In the genomic region with DNA sequence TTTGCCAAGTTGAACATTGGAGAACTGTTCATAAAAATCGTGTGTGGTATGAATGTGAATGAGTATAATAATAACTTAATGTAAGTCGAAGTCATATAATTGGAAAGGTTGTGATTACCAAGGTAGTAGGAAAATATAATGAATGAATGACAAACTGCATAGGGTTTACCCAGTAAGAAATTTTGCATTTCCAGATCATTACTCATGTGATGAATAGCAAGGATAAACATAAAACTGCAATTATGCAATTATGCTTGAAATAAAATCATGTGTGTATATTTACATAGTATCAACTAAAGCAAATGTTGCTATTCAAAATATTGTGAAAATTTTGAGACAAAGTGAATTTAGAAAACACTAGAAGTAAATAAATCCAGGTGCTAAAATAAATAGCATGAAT, we compare ENCODE assay signal across 24 cellular contexts.
A peak's percentile ranks its signal among the peaks of the same experiment; 100 is the strongest.
DNase-seq lines count a peak whose midpoint lies in the region; ATAC-seq and TF ChIP-seq lines count a peak whose summit lies in the region.
"Had no signal": no experiment of that assay in that cellular context is flagged by ENCODE, and none has a peak within 500 bp of the region (broad histone marks: within the 10 kb centered on the region; RNA-seq: fewer than 3 reads in every experiment).

No MANE protein-coding gene starts in this region.

- H4K20me1 ChIP-seq in PC-3 (ENCODE audit: low read length), result no peaks in the 10 kb centered on the region

- H3K36me3 ChIP-seq in PC-3 (ENCODE audit: low read depth, low read length), result no peaks in the 10 kb centered on the region
- H3K36me3 ChIP-seq: BE2C had no signal

- H3K27ac ChIP-seq in PC-3 (ENCODE audit: low read length), result no peak overlapping the region
- H3K27ac ChIP-seq: PC-9, RWPE1 had no signal

- peak; percentile 60 for ATAC-seq in PC-3
- ATAC-seq in HG02840 (IDR thresholded peaks at IDR 0.05; ENCODE audit: low FRiP score, unreplicated experiment), result no peak
- no peak for ATAC-seq in HG02870 (IDR thresholded peaks at IDR 0.05; ENCODE audit: unreplicated experiment)
- no peak for ATAC-seq in GM21717 (IDR thresholded peaks at IDR 0.05; ENCODE audit: unreplicated experiment)

- H3K9ac ChIP-seq in PC-3 (ENCODE audit: low read length), result no peak overlapping the region

- POLR2A ChIA-PET in PC-3 (lab: Charles Lee; ENCODE audit: unreplicated experiment), result no interaction called here

- H3K4me1 ChIP-seq in PC-3 (ENCODE audit: insufficient read depth, low read length), result no peaks in the 10 kb centered on the region
- H3K4me1 ChIP-seq: BE2C, Caco-2 had no signal

- H3K27me3 ChIP-seq in PC-3 (ENCODE audit: low read length), result no peaks in the 10 kb centered on the region
- H3K27me3 ChIP-seq: BE2C had no signal

- no peaks in the 10 kb centered on the region for H3F3A ChIP-seq in PC-3 (ENCODE audit: low read length, unreplicated experiment)

- CTCF ChIA-PET in PC-3 (lab: Charles Lee), result no interaction called here

- H3K4me2 ChIP-seq in PC-3 (ENCODE audit: low read length), result no peak overlapping the region
- H3K4me2 ChIP-seq: PC-9 had no signal

- no peak overlapping the region for H3K4me3 ChIP-seq in PC-3 (ENCODE audit: low read length)
- H3K4me3 ChIP-seq: PC-9 had no signal

- DNase-seq in ELR (ENCODE audit: low read depth) (peak; percentile 40), NCI-H1417 (lab: John Stamatoyannopoulos, UW) (peak in 2 of 3 experiments; percentile 16 to 87), NCI-H2081 treated with DMSO at 0.1 percent for 48 hours (lab: John Stamatoyannopoulos, UW) (peak; percentile 92), PC-3 (peak; percentile 34), DMS114 treated with DMSO at 0.1 percent for 48 hours (lab: John Stamatoyannopoulos, UW; ENCODE audit: unreplicated experiment) (no peak)
- DNase-seq: BE2C; Caco-2; CD4-positive, CD25-positive, alpha-beta regulatory T cell; DMS153; EL; IMR-90; Karpas-422; MM.1S; NCI-H1092 treated with DMSO at 0.1 percent for 48 hours; NCI-H2107; NCI-H345; NCI-H526 treated with DMSO at 0.1 percent for 48 hours; PC-9; SIG-M5; T1000 had no signal

- BruUV-seq in PC-3 (replicated peaks; lab: Mats Ljungman, UMichigan), result no TSS peak

- intact Hi-C loops in PC-3 (cut with micrococcal nuclease), result no loop called here

- H3K79me2 ChIP-seq in PC-3 (ENCODE audit: low read length), result no peaks in the 10 kb centered on the region

- TF ChIP-seq CTCF in PC-3 (conservative IDR thresholded peaks at IDR 0.05; ENCODE audit: low read depth, low read length), result no peak

- no peak overlapping the region for H2AFZ ChIP-seq in PC-3 (ENCODE audit: low read length)
- H2AFZ ChIP-seq: PC-9 had no signal

- no peaks in the 10 kb centered on the region for H3K9me3 ChIP-seq in PC-3 (ENCODE audit: low read length)
- H3K9me3 ChIP-seq: BE2C, Caco-2 had no signal

- H3K9me2 ChIP-seq in PC-3 (replicated peaks; ENCODE audit: low read length), result no peaks in the 10 kb centered on the region
